In the genomic region with DNA sequence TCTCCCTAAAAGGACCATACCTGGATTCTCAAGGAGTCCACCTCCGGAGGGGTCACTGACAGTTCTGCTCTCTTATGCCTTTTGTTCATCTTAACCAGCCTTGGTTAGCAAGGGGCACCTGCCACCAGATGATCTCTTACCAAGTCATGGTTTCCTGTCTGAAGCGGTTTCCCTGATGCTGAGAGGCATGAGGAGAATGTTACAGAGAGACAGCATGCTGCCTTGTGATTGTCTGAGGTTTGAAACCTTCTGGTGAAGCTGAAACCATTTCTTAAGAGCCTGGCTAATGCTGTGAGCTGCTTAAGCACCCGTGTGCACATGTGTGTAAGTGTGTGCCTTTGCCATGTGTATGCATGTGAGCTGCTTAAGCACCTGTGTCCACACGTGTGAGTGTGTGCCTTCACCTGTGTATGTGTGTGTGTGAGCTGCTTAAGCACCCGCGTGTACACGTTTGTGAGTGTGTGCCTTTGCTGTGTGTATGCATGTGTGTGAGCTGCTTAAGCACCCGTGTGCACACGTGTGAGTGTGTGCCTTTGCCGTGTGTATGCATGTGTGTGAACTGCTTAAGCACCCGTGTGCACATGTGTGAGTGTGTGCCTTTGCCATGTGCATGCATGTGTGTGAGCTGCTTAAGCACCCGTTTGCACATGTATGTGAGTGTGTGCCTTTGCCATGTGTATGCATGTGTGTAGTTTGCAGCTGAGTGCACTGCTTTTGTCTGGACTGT, we compare ENCODE assay signal across 26 cellular contexts.
DNase-seq lines count a peak whose midpoint lies in the region; ATAC-seq, FAIRE-seq and TF ChIP-seq lines count a peak whose summit lies in the region.
"Had no signal": no experiment of that assay in that cellular context is flagged by ENCODE, and none has a peak within 500 bp of the region (broad histone marks: within the 10 kb centered on the region; RNA-seq: fewer than 3 reads in every experiment).

No MANE protein-coding gene starts in this region.

- no peak overlapping the region for H3K4me3 Mint-ChIP-seq in activated CD4-positive, alpha-beta T cell treated with anti-CD3 and anti-CD28 coated beads for 36 hours
- no peak overlapping the region for H3K4me3 Mint-ChIP-seq in WTC11
- H3K4me3 Mint-ChIP-seq: activated naive CD8-positive, alpha-beta T cell; GM23338 had no signal

- intact Hi-C loops in activated CD4-positive, alpha-beta T cell treated with anti-CD3 and anti-CD28 coated beads for 36 hours (cut with DNase I, micrococcal nuclease) = no loop called here
- intact Hi-C loops in ovary (cut with DNase I) = no loop called here

- no peak overlapping the region for H3K27ac ChIP-seq in ovary
- H3K27ac ChIP-seq: HL-60, lower lobe of right lung, spleen, upper lobe of left lung had no signal

- TF ChIP-seq POLR2A in ovary (IDR thresholded peaks at IDR 0.05) = no peak

- H3K36me3 Mint-ChIP-seq in activated CD4-positive, alpha-beta T cell treated with anti-CD3 and anti-CD28 coated beads for 36 hours (ENCODE audit: low read depth) = peaks cover 7% of the 10 kb centered on the region
- H3K36me3 Mint-ChIP-seq in WTC11 = peaks cover 21% of the 10 kb centered on the region

- no peak overlapping the region for H3K27ac Mint-ChIP-seq in activated CD4-positive, alpha-beta T cell treated with anti-CD3 and anti-CD28 coated beads for 36 hours
- no peak overlapping the region for H3K27ac Mint-ChIP-seq in WTC11
- H3K27ac Mint-ChIP-seq: activated naive CD8-positive, alpha-beta T cell; GM23338 had no signal

- no peak overlapping the region for H3K4me3 ChIP-seq in ovary
- H3K4me3 ChIP-seq: GM23338, lower lobe of right lung, spleen, upper lobe of left lung had no signal

- no peaks in the 10 kb centered on the region for H3K4me1 ChIP-seq in ovary (ENCODE audit: insufficient read depth)
- H3K4me1 ChIP-seq: lower lobe of right lung, spleen, upper lobe of left lung had no signal

- FAIRE-seq in GM18507 (lab: Jason Lieb, UNC) = peak; percentile 9
- FAIRE-seq in frontal cortex (lab: Jason Lieb, UNC) = no peak
- FAIRE-seq: keratinocyte, RCC 7860 had no signal

- no peaks in the 10 kb centered on the region for H3K27me3 Mint-ChIP-seq in activated CD4-positive, alpha-beta T cell treated with anti-CD3 and anti-CD28 coated beads for 36 hours
- H3K27me3 Mint-ChIP-seq in WTC11 (ENCODE audit: low read depth) = peaks cover 3% of the 10 kb centered on the region; the same call in 1 of the 2 replicates
- H3K27me3 Mint-ChIP-seq: activated naive CD8-positive, alpha-beta T cell had no signal

- CTCF ChIA-PET in activated CD4-positive, alpha-beta T cell treated with anti-CD3 and anti-CD28 coated beads for 36 hours (lab: Charles Lee) = interaction anchor here (0.9 to 1.8 kb wide), 2 partner anchors 12 to 35 kb away, joined by 3 to 4 read pairs; no protein-coding TSS in a partner anchor
- CTCF ChIA-PET in WTC11 (lab: Charles Lee) = interaction anchor here (2.4 kb wide), 1 partner anchor 35 kb away, joined by 9 read pairs; no protein-coding TSS in a partner anchor

- no peak for TF ChIP-seq EP300 in ovary (IDR thresholded peaks at IDR 0.05)

- no peaks in the 10 kb centered on the region for H3K27me3 ChIP-seq in ovary
- H3K27me3 ChIP-seq: spleen, upper lobe of left lung had no signal

- 90% methylated on average over 12 of the region's 12 CpGs for WGBS in ovary, 3 donors

- peak; percentile 47 for ATAC-seq in activated CD4-positive, alpha-beta T cell treated with anti-CD3 and anti-CD28 coated beads for 36 hours
- ATAC-seq in WTC11 (no peak), HG03432 (IDR thresholded peaks at IDR 0.05; ENCODE audit: unreplicated experiment) (no peak)
- ATAC-seq: GM23338, lower lobe of right lung had no signal

- H3K9me3 Mint-ChIP-seq in activated CD4-positive, alpha-beta T cell treated with anti-CD3 and anti-CD28 coated beads for 36 hours (ENCODE audit: low read depth) = peaks cover 7% of the 10 kb centered on the region
- H3K9me3 Mint-ChIP-seq in WTC11 = peaks cover 22% of the 10 kb centered on the region

- DNase-seq in activated CD4-positive, alpha-beta T cell treated with anti-CD3 and anti-CD28 coated beads for 36 hours = no peak
- DNase-seq in activated CD4-positive, alpha-beta T cell treated with anti-CD3 and anti-CD28 coated beads, Interleukin-2, amount 50 U/mL, for 1 hour = no peak
- DNase-seq in GM18507 (ENCODE audit: extremely low spot score, insufficient read length, low read depth) = no peak
- DNase-seq in WTC11 (ENCODE audit: low spot score) = no peak
- DNase-seq in mesenteric fat pad (ENCODE audit: low spot score) = peak; percentile 30
- no peak for DNase-seq in ovary
- no peak for DNase-seq in frontal cortex (ENCODE audit: low spot score in 2 of 2)
- DNase-seq: 8988T; cerebellar nuclear complex; erythroblast; foreskin fibroblast; hippocampal formation; lower lobe of right lung; NCI-H1417 treated with DMSO at 0.1 percent for 48 hours; NCI-H510A treated with DMSO at 0.1 percent for 48 hours; NK-92 treated with Interleukin-12 subunit alpha and Interleukin-12 subunit beta, amount 100 ng/mL, for 24 hours; nucleus accumbens; spleen; stimulated activated CD4-positive, alpha-beta T cell treated with anti-CD3 and anti-CD28 coated beads, Interleukin-4, amount 100 ng/mL, for 24 hours; upper lobe of left lung had no signal

- TF ChIP-seq CTCF in WTC11 (IDR thresholded peaks at IDR 0.05) (no peak), ovary (IDR thresholded peaks at IDR 0.05) (no peak)

- no peaks in the 10 kb centered on the region for H3K36me3 ChIP-seq in ovary
- H3K36me3 ChIP-seq: lower lobe of right lung, spleen, upper lobe of left lung had no signal

- peaks cover 0 to 4% of the 10 kb centered on the region in 2 donors for H3K9me3 ChIP-seq in ovary

- POLR2A ChIA-PET in activated CD4-positive, alpha-beta T cell treated with anti-CD3 and anti-CD28 coated beads for 36 hours (lab: Charles Lee) = interaction anchor here (0.6 kb wide), 1 partner anchor 368 kb away, joined by 5 read pairs; no protein-coding TSS in a partner anchor
- POLR2A ChIA-PET in WTC11 (lab: Charles Lee) = no interaction called here

- H3K4me1 Mint-ChIP-seq in activated CD4-positive, alpha-beta T cell treated with anti-CD3 and anti-CD28 coated beads for 36 hours = peaks cover 23% of the 10 kb centered on the region
- 0 out of 2 replicates have a peak, but pooled peaks cover 7% of the 10 kb centered on the region for H3K4me1 Mint-ChIP-seq in WTC11

TF ChIP-seq in WTC11, 78 proteins besides CTCF, POLR2A, EP300 and RAD21:
- TF ChIP-seq NFE2L1 (CRISPR knock-in tag; IDR thresholded peaks at IDR 0.05) (0 out of 2 replicates have a peak, but pooled peaks have one; percentile 22), NR1H2 (CRISPR knock-in tag; IDR thresholded peaks at IDR 0.05) (no peak), NFYB (CRISPR knock-in tag; conservative IDR thresholded peaks at IDR 0.05; ENCODE audit: low read depth) (no peak), FOXP1 (CRISPR knock-in tag; IDR thresholded peaks at IDR 0.05; ENCODE audit: borderline replicate concordance) (0 out of 2 replicates have a peak, but pooled peaks have one; percentile 54)
